Comparison of ENCODE assay signal across 8 cellular contexts in the genomic region with DNA sequence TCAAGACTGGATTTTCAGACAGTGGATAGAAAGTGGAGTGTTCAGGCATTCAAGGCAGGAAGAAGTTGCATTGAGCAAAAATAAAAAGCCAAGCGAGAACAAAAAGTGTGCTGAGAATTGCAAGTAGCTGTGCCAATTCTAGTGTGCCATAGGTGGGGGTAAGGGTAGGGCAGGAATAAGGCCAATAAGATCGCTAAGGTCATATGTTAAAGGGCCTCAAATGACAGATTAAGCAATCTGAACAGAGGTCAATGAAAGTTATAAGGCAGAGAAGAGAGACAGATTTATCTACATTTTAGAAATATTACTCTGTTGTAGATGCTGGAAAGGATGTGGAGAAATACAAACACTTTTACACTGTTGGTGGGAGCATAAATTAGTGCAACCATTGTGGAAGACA.
"Had no signal": no experiment of that assay in that cellular context is flagged by ENCODE, and none has a peak within 500 bp of the region (broad histone marks: within the 10 kb centered on the region; RNA-seq: fewer than 3 reads in every experiment).

No MANE protein-coding gene starts in this region.

- DNase-seq: H7, IMR-90, KG1 had no signal

- H3K4me1 Mint-ChIP-seq: GM23338 had no signal

- H3K4me3 Mint-ChIP-seq: GM23338 had no signal

- H3K4me3 ChIP-seq: GM23338, HAP-1, K562 had no signal

- H3K9me3 ChIP-seq: HAP-1 had no signal

- H3K9me3 Mint-ChIP-seq: GM23338 had no signal

- ATAC-seq: GM23338, HCT116, K562 had no signal

- H3K27ac Mint-ChIP-seq: GM23338 had no signal

- FAIRE-seq: H1, K562 had no signal

- H3K4me1 ChIP-seq: HAP-1 had no signal
